ENCODE assay signal across 8 cellular contexts in genomic region chr5:14153932-14154646, GRCh38. TPM values are rescaled to one million over a fixed set of nuclear protein-coding genes. Genes with fewer than 3 reads are reported as not detected.
A peak's percentile ranks its signal among the peaks of the same experiment; 100 is the strongest.
DNase-seq lines count a peak whose midpoint lies in the region; ATAC-seq, FAIRE-seq and TF ChIP-seq lines count a peak whose summit lies in the region.

No MANE protein-coding gene starts in this region.

- H3K27me3 ChIP-seq in IMR-90 (ENCODE audit: control insufficient read depth, insufficient read depth, low read length): no peaks in the 10 kb centered on the region

- peaks cover 10% of the 10 kb centered on the region; the same call in 1 of the 2 replicates for H3K36me3 ChIP-seq in IMR-90 (ENCODE audit: control insufficient read depth, insufficient read depth, low read length)

- intact Hi-C loops in IMR-90 (cut with micrococcal nuclease): no loop called here
- intact Hi-C loops in dendritic cell treated with granulocyte-macrophage colony-stimulating factor and Interleukin-4, amounts not matched to agents 40 ng/mL and 50 ng/mL, for 4 days (cut with micrococcal nuclease): no loop called here

- H2AK5ac ChIP-seq in IMR-90 (ENCODE audit: low read depth, low read length): peak overlapping the region; percentile 93

- no CpG with 5 or more reads among the region's 12 CpGs for WGBS in IMR-90 (ENCODE audit: extremely low coverage in 2 of 2, insufficient read length in 1 of 2), 2 experiments

- peaks cover 43% of the 10 kb centered on the region for H3K4me1 ChIP-seq in IMR-90 (ENCODE audit: control insufficient read depth, insufficient read depth, low read length)

- ATAC-seq in GM19395 (IDR thresholded peaks at IDR 0.05; ENCODE audit: unreplicated experiment) (peak; percentile 45), IMR-90 (ENCODE audit: low read depth) (peak; percentile 29)

- peak overlapping the region; percentile 94 for H2BK120ac ChIP-seq in IMR-90 (ENCODE audit: low read depth, low read length)

- peak overlapping the region; percentile 94 for H2BK5ac ChIP-seq in IMR-90 (ENCODE audit: low read depth, low read length, poor library complexity, severe bottlenecking)

- POLR2A ChIA-PET in IMR-90 (lab: Charles Lee; ENCODE audit: unreplicated experiment): interaction anchor here (0.6 kb wide), 1 partner anchor 48 kb away, joined by 3 read pairs; no protein-coding TSS in a partner anchor

- H3K27ac ChIP-seq in IMR-90 (ENCODE audit: insufficient read depth, low read length): peak overlapping the region; percentile 49

- H3K14ac ChIP-seq in IMR-90 (replicated peaks; ENCODE audit: low read depth, low read length): peak overlapping the region; percentile 98

- peaks cover 13% of the 10 kb centered on the region for H3K4me1 Mint-ChIP-seq in dendritic cell treated with granulocyte-macrophage colony-stimulating factor and Interleukin-4, amounts not matched to agents 40 ng/mL and 50 ng/mL, for 4 days (ENCODE audit: low read depth)

- dilution Hi-C loops in IMR-90 (cut with HindIII; ENCODE audit: low sequenced_read_pairs, unreplicated experiment): no loop called here

- peak overlapping the region; percentile 36 for H3K9ac ChIP-seq in IMR-90 (ENCODE audit: low read depth, low read length)

- FAIRE-seq in frontal cortex (lab: Jason Lieb, UNC): no peak

- peak overlapping the region; percentile 89 for H2BK20ac ChIP-seq in IMR-90 (ENCODE audit: low read depth, low read length)

- H4K8ac ChIP-seq in IMR-90 (ENCODE audit: low read depth in 2 of 2, low read length in 2 of 2): peak overlapping the region; percentile 48 to 67

- TF ChIP-seq POLR2A in IMR-90 (IDR thresholded peaks at IDR 0.05; ENCODE audit: low read depth, low read length): peak; percentile 61

- H3K4me2 ChIP-seq in IMR-90 (ENCODE audit: low read depth, low read length): peak overlapping the region; percentile 80

- in situ Hi-C loops in IMR-90 (cut with MboI; ENCODE audit: low sequenced_read_pairs): no loop called here

- H3K23ac ChIP-seq in IMR-90 (ENCODE audit: low read depth, low read length): peak overlapping the region; percentile 96

- H3K4ac ChIP-seq in IMR-90 (ENCODE audit: low read depth, low read length): peak overlapping the region; percentile 96

- no peak for TF ChIP-seq CTCF in IMR-90 (conservative IDR thresholded peaks at IDR 0.05; ENCODE audit: low read depth, low read length)

- H3K18ac ChIP-seq in IMR-90 (ENCODE audit: low read depth, low read length): peak overlapping the region; percentile 83

- no peak overlapping the region for H2AFZ ChIP-seq in IMR-90 (replicated peaks; ENCODE audit: low read length, poor library complexity)

- no peak for TF ChIP-seq RAD21 in IMR-90 (IDR thresholded peaks at IDR 0.05; ENCODE audit: low read length)

- CTCF ChIA-PET in IMR-90 (lab: Yijun Ruan, JAX): no interaction called here

- peak overlapping the region; percentile 63 for H3K27ac Mint-ChIP-seq in dendritic cell treated with granulocyte-macrophage colony-stimulating factor and Interleukin-4, amounts not matched to agents 40 ng/mL and 50 ng/mL, for 4 days

- peaks cover 86% of the 10 kb centered on the region for H4K20me1 ChIP-seq in IMR-90 (ENCODE audit: insufficient read depth, low read length)

- no peaks in the 10 kb centered on the region for H3K27me3 Mint-ChIP-seq in dendritic cell treated with granulocyte-macrophage colony-stimulating factor and Interleukin-4, amounts not matched to agents 40 ng/mL and 50 ng/mL, for 4 days

- peaks cover 6% of the 10 kb centered on the region for H3K36me3 Mint-ChIP-seq in dendritic cell treated with granulocyte-macrophage colony-stimulating factor and Interleukin-4, amounts not matched to agents 40 ng/mL and 50 ng/mL, for 4 days (ENCODE audit: low read depth)

- peaks cover 12% of the 10 kb centered on the region for H3K9me1 ChIP-seq in IMR-90 (ENCODE audit: insufficient read depth, low read length)

- peak overlapping the region; percentile 28; the same call in 1 of the 3 replicates for H2BK15ac ChIP-seq in IMR-90 (ENCODE audit: low read depth, low read length)

- peak overlapping the region; percentile 81 for H3K56ac ChIP-seq in IMR-90 (ENCODE audit: extremely low read depth, insufficient read depth, low read length)

- peak overlapping the region; percentile 93 for H4K91ac ChIP-seq in IMR-90 (ENCODE audit: insufficient read depth, low read depth, low read length)

- no peaks in the 10 kb centered on the region for H3K9me3 Mint-ChIP-seq in dendritic cell treated with granulocyte-macrophage colony-stimulating factor and Interleukin-4, amounts not matched to agents 40 ng/mL and 50 ng/mL, for 4 days

- DNase-seq in IMR-90: peak; percentile 83
- peak; percentile 46 for DNase-seq in midbrain (lab: John Stamatoyannopoulos, UW)
- no peak for DNase-seq in HPDE6-E6E7 (ENCODE audit: extremely low spot score)
- no peak for DNase-seq in frontal cortex (ENCODE audit: low spot score in 2 of 2)
- DNase-seq in activated CD8-positive, alpha-beta memory T cell treated with anti-CD3 and anti-CD28 coated beads, Interleukin-2, amount 50 U/mL, for 4 hours: no peak
- DNase-seq in stimulated activated naive CD4-positive, alpha-beta T cell (lab: John Stamatoyannopoulos, UW): no peak

- H3K79me1 ChIP-seq in IMR-90 (ENCODE audit: low read depth in 1 of 2, low read length in 2 of 2): peaks cover 0 to 14% of the 10 kb centered on the region in 2 experiments; a peak in 2 of 4 replicates

- peak overlapping the region; percentile 80 for H2AK9ac ChIP-seq in IMR-90 (replicated peaks; ENCODE audit: low read depth, low read length, poor library complexity)

- H3K4me3 Mint-ChIP-seq in dendritic cell treated with granulocyte-macrophage colony-stimulating factor and Interleukin-4, amounts not matched to agents 40 ng/mL and 50 ng/mL, for 4 days: no peak overlapping the region

- no peaks in the 10 kb centered on the region for H3K9me3 ChIP-seq in IMR-90 (ENCODE audit: control insufficient read depth, insufficient read depth, low read length)

- H3K4me3 ChIP-seq in IMR-90 (ENCODE audit: insufficient read depth, low read depth, low read length): no peak overlapping the region

- BruUV-seq in IMR-90 (replicated peaks; lab: Mats Ljungman, UMichigan): TSS peak; percentile 1

- peak overlapping the region; percentile 68 for H4K5ac ChIP-seq in IMR-90 (ENCODE audit: low read depth, low read length)

TF ChIP-seq in IMR-90, 13 proteins besides CTCF, POLR2A, EP300 and RAD21:
- no peak for TF ChIP-seq SMC3 (IDR thresholded peaks at IDR 0.05; ENCODE audit: low read depth, low read length)
- peak; percentile 64; the same call in 1 of the 2 replicates for TF ChIP-seq MXI1 (IDR thresholded peaks at IDR 0.05; ENCODE audit: borderline replicate concordance, low read depth, low read length)
- TF ChIP-seq RCOR1 (IDR thresholded peaks at IDR 0.05; ENCODE audit: insufficient replicate concordance, low read length): no peak
- TF ChIP-seq CEBPB (IDR thresholded peaks at IDR 0.05; ENCODE audit: low read depth, low read length): no peak
- no peak for TF ChIP-seq NFE2L2 (IDR thresholded peaks at IDR 0.05; ENCODE audit: low read depth, low read length)
- peak; percentile 91 for TF ChIP-seq BHLHE40 (IDR thresholded peaks at IDR 0.05; ENCODE audit: low read depth, low read length)
- TF ChIP-seq, protein P1, sequence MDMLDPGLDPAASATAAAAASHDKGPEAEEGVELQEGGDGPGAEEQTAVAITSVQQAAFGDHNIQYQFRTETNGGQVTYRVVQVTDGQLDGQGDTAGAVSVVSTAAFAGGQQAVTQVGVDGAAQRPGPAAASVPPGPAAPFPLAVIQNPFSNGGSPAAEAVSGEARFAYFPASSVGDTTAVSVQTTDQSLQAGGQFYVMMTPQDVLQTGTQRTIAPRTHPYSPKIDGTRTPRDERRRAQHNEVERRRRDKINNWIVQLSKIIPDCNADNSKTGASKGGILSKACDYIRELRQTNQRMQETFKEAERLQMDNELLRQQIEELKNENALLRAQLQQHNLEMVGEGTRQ (IDR thresholded peaks at IDR 0.05; ENCODE audit: low read depth, low read length): peak; percentile 71
- TF ChIP-seq, protein P2, sequence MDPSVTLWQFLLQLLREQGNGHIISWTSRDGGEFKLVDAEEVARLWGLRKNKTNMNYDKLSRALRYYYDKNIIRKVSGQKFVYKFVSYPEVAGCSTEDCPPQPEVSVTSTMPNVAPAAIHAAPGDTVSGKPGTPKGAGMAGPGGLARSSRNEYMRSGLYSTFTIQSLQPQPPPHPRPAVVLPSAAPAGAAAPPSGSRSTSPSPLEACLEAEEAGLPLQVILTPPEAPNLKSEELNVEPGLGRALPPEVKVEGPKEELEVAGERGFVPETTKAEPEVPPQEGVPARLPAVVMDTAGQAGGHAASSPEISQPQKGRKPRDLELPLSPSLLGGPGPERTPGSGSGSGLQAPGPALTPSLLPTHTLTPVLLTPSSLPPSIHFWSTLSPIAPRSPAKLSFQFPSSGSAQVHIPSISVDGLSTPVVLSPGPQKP (IDR thresholded peaks at IDR 0.05; ENCODE audit: borderline replicate concordance, low read depth, low read length): no peak
- TF ChIP-seq CHD1 (IDR thresholded peaks at IDR 0.05; ENCODE audit: low read depth, low read length): no peak
- TF ChIP-seq RFX5 (IDR thresholded peaks at IDR 0.05; ENCODE audit: low read depth, low read length): no peak
- TF ChIP-seq MAFK (IDR thresholded peaks at IDR 0.05; ENCODE audit: low read depth, low read length): no peak
- no peak for TF ChIP-seq FOS (IDR thresholded peaks at IDR 0.05; ENCODE audit: low read depth, low read length)
- TF ChIP-seq MAZ (IDR thresholded peaks at IDR 0.05; ENCODE audit: borderline replicate concordance, low read depth, low read length): peak; percentile 33; the same call in 1 of the 2 replicates

RNA-seq across cellular contexts. Expression of gene TRIO, which starts 10.9 kb away (rescaled TPM):
- total RNA-seq in IMR-90 (2012; rRNA removed): 487 and 522 TPM in 2 replicates
- polyA plus RNA-seq in IMR-90 (2012; rRNA removed): 206 and 225 TPM in 2 replicates
- 126 and 196 TPM in 2 replicates for polyA plus RNA-seq in IMR-90 (2012; cell fraction: cytosol; rRNA removed)
- polyA plus RNA-seq in IMR-90 (2012; cell fraction: nucleus; rRNA removed; ENCODE audit: low replicate concordance): 1,045 and 1,428 TPM in 2 replicates
- 310 TPM for total RNA-seq in frontal cortex

Comparison
In these comparisons a context has a peak if more than half of its experiments do, and no peak if none do; other contexts are left out.
1. DNase-seq: peak in IMR-90 (single experiment) and midbrain (single experiment); none in HPDE6-E6E7 (single experiment), frontal cortex (0 of 2), activated CD8-positive, alpha-beta memory T cell treated with anti-CD3 and anti-CD28 coated beads, Interleukin-2, amount 50 U/mL, for 4 hours (single experiment) and stimulated activated naive CD4-positive, alpha-beta T cell (0 of 6).